In the genomic region with DNA sequence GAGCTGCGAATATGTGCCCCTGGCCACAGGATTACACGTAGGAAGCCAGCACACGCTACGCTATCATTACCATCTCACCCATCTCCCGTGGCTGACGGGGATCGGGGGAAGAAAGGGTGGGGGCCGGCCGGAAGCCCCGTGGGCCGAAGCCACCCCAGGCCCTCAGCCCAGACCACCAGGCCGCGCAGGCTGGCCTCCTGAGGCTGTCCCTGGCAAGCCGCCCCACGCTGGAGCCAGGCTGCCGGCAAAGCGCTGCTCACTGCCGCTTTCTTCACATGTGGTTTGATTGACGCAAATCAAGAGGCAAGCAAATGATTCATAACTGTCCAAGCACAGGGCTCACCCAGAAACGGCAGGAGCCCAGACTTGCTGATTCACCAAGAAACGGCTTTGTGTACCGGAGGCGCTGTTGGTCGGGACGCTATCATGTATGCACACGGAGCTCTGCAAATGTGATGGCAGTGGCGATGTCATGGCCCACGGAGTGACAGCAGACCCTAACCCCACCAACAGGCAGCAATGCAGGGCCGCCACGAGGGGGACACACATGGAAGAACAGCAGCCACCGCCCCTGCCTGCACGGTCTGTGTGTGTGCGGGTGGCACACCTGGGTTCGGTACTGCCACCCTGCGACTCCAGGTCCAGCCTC, we compare ENCODE assay signal across 8 cellular contexts.
DNase-seq lines count a peak whose midpoint lies in the region; ATAC-seq lines count a peak whose summit lies in the region.

No MANE protein-coding gene starts in this region.

- H3K4me1 Mint-ChIP-seq in activated CD8-positive, alpha-beta T cell treated with anti-CD3 and anti-CD28 coated beads, Interleukin-2, amount 10 ng/mL, durations not matched to agents 7 days and 5 days (ENCODE audit: low read depth), result peaks cover 78% of the 10 kb centered on the region

- H3K27me3 Mint-ChIP-seq in activated CD8-positive, alpha-beta T cell treated with anti-CD3 and anti-CD28 coated beads, Interleukin-2, amount 10 ng/mL, durations not matched to agents 7 days and 5 days (ENCODE audit: low read depth), result no peaks in the 10 kb centered on the region

- POLR2A ChIA-PET in activated CD8-positive, alpha-beta T cell treated with anti-CD3 and anti-CD28 coated beads, Interleukin-2, amount 10 ng/mL, durations not matched to agents 7 days and 5 days (lab: Charles Lee), result interaction anchor here (0.6 to 3.7 kb wide), 8 partner anchors 10 to 126 kb away, joined by 3 to 19 read pairs (median 5); partner anchors contain the start of gene HDAC4

- H3K27ac Mint-ChIP-seq in activated CD8-positive, alpha-beta T cell treated with anti-CD3 and anti-CD28 coated beads, Interleukin-2, amount 10 ng/mL, durations not matched to agents 7 days and 5 days, result peak overlapping the region; percentile 89

- peak; percentile 62 for ATAC-seq in GM18499 (IDR thresholded peaks at IDR 0.05; ENCODE audit: insufficient read depth, unreplicated experiment)
- ATAC-seq in activated CD8-positive, alpha-beta T cell treated with anti-CD3 and anti-CD28 coated beads, Interleukin-2, amount 10 ng/mL, durations not matched to agents 7 days and 5 days, result peak; percentile 95

- CTCF ChIA-PET in activated CD8-positive, alpha-beta T cell treated with anti-CD3 and anti-CD28 coated beads, Interleukin-2, amount 10 ng/mL, durations not matched to agents 7 days and 5 days (lab: Charles Lee), result interaction anchor here (0.6 to 3.9 kb wide), 10 partner anchors 8 to 131 kb away, joined by 3 to 23 read pairs (median 4); no protein-coding TSS in a partner anchor

- H3K36me3 Mint-ChIP-seq in activated CD8-positive, alpha-beta T cell treated with anti-CD3 and anti-CD28 coated beads, Interleukin-2, amount 10 ng/mL, durations not matched to agents 7 days and 5 days (ENCODE audit: low read depth), result peaks cover 9% of the 10 kb centered on the region

- H3K4me3 Mint-ChIP-seq in activated CD8-positive, alpha-beta T cell treated with anti-CD3 and anti-CD28 coated beads, Interleukin-2, amount 10 ng/mL, durations not matched to agents 7 days and 5 days, result peak overlapping the region; percentile 60

- DNase-seq in MV-4-11 (lab: John Stamatoyannopoulos, UW), result peak; percentile 93
- DNase-seq in activated CD8-positive, alpha-beta T cell treated with anti-CD3 and anti-CD28 coated beads, Interleukin-2, amount 10 ng/mL, durations not matched to agents 7 days and 5 days, result peak; percentile 83
- peak; percentile 50 for DNase-seq in ecto neural progenitor cell (ENCODE audit: low spot score)
- DNase-seq in mucosa of gallbladder (ENCODE audit: low spot score), result peak; percentile 75
- DNase-seq in stimulated activated CD8-positive, alpha-beta memory T cell treated with anti-CD3 and anti-CD28 coated beads, Interleukin-4, amount 100 ng/mL, for 4 hours (ENCODE audit: low read depth in 2 of 2, low spot score in 1 of 2), result peak; percentile 43 to 70
- DNase-seq in NCI-H748 (lab: John Stamatoyannopoulos, UW; ENCODE audit: unreplicated experiment), result no peak
- DNase-seq in NCI-H2196 treated with DMSO at 0.1 percent for 48 hours (lab: John Stamatoyannopoulos, UW; ENCODE audit: unreplicated experiment), result no peak

- H3K9me3 Mint-ChIP-seq in activated CD8-positive, alpha-beta T cell treated with anti-CD3 and anti-CD28 coated beads, Interleukin-2, amount 10 ng/mL, durations not matched to agents 7 days and 5 days (ENCODE audit: insufficient read depth), result no peaks in the 10 kb centered on the region

Comparison
In these comparisons a context has a peak if more than half of its experiments do, and no peak if none do; other contexts are left out.
1. DNase-seq: peak in MV-4-11 (single experiment), activated CD8-positive, alpha-beta T cell treated with anti-CD3 and anti-CD28 coated beads, Interleukin-2, amount 10 ng/mL, durations not matched to agents 7 days and 5 days (single experiment), ecto neural progenitor cell (single experiment), mucosa of gallbladder (single experiment) and stimulated activated CD8-positive, alpha-beta memory T cell treated with anti-CD3 and anti-CD28 coated beads, Interleukin-4, amount 100 ng/mL, for 4 hours (2 of 2); none in NCI-H748 (single experiment) and NCI-H2196 treated with DMSO at 0.1 percent for 48 hours (single experiment).